Comparison of ENCODE assay signal across 12 cellular contexts in genomic region chr19:53982056-53982455, GRCh38. TPM values are rescaled to one million over a fixed set of nuclear protein-coding genes. Genes with fewer than 3 reads are reported as not detected.
A peak's percentile ranks its signal among the peaks of the same experiment; 100 is the strongest.
DNase-seq lines count a peak whose midpoint lies in the region; ATAC-seq, FAIRE-seq and TF ChIP-seq lines count a peak whose summit lies in the region.
"Had no signal": no experiment of that assay in that cellular context is flagged by ENCODE, and none has a peak within 500 bp of the region (broad histone marks: within the 10 kb centered on the region; RNA-seq: fewer than 3 reads in every experiment).

No MANE protein-coding gene starts in this region.

- H3K36me3 Mint-ChIP-seq in WTC11 (no peaks in the 10 kb centered on the region), immature natural killer cell (peaks cover 7 to 8% (median 7%) of the 10 kb centered on the region in 3 donors)

- H3K36me3 ChIP-seq in iPS DF 6.9 (ENCODE audit: control insufficient read depth, insufficient read depth, low read length) (no peaks in the 10 kb centered on the region; the same call in 1 of the 2 replicates), small intestine (ENCODE audit: control insufficient read depth in 2 of 2, insufficient read depth in 2 of 2, low read length in 2 of 2) (no peaks in the 10 kb centered on the region)

- POLR2A ChIA-PET in WTC11 (lab: Charles Lee) = interaction anchor here (0.6 to 2.8 kb wide), 4 partner anchors 34 to 122 kb away, joined by 3 to 16 read pairs (median 3); no protein-coding TSS in a partner anchor

- H3K27me3 Mint-ChIP-seq in WTC11 (ENCODE audit: low read depth) = peaks cover 4% of the 10 kb centered on the region; the same call in 1 of the 2 replicates
- H3K27me3 Mint-ChIP-seq in immature natural killer cell (ENCODE audit: low read depth in 3 of 3) = peaks cover 11 to 23% (median 22%) of the 10 kb centered on the region in 3 donors

- H3K9me3 Mint-ChIP-seq in WTC11 (no peaks in the 10 kb centered on the region), immature natural killer cell (peaks cover 0 to 22% (median 4%) of the 10 kb centered on the region in 6 donors)

- H3K4me3 Mint-ChIP-seq in WTC11 = peak overlapping the region; percentile 93
- H3K4me3 Mint-ChIP-seq in immature natural killer cell = peak overlapping the region in 1 of 5 donors; percentile 21

- H3K27ac Mint-ChIP-seq in WTC11 = no peak overlapping the region
- no peak overlapping the region for H3K27ac Mint-ChIP-seq in immature natural killer cell

- no CpG with 5 or more reads among the region's 56 CpGs for WGBS in iPS DF 6.9 (ENCODE audit: insufficient coverage, insufficient read length)
- 3 to 8% (median 7%) methylated on average over 18 to 56 of the region's 56 CpGs for WGBS in small intestine, 3 donors

- TF ChIP-seq CTCF in WTC11 (IDR thresholded peaks at IDR 0.05) = no peak

- no peak for FAIRE-seq in small intestine (lab: Jason Lieb, UNC)
- FAIRE-seq: colon, GM19239, islet of Langerhans had no signal

- H3K27me3 ChIP-seq in iPS DF 6.9 (ENCODE audit: control insufficient read depth, insufficient read depth, low read length) (no peaks in the 10 kb centered on the region), small intestine (ENCODE audit: control insufficient read depth in 2 of 2, insufficient read depth in 2 of 2, low read length in 2 of 2) (peaks cover 3 to 38% of the 10 kb centered on the region in 2 donors)

- peak; percentile 72 for DNase-seq in NCI-H2227 (lab: John Stamatoyannopoulos, UW; ENCODE audit: unreplicated experiment)
- DNase-seq in NCI-H2227 treated with DMSO at 0.1 percent for 48 hours (lab: John Stamatoyannopoulos, UW) = no peak
- DNase-seq in WTC11 (ENCODE audit: low spot score) = peak; percentile 63
- no peak for DNase-seq in iPS DF 6.9 (ENCODE audit: low read depth, low spot score)
- DNase-seq in small intestine = no peak
- no peak for DNase-seq in immature natural killer cell

- H3K4me3 ChIP-seq in iPS DF 6.9 (ENCODE audit: low read length) (peak overlapping the region; percentile 40), skin epidermis (peak overlapping the region in 4 of 7 experiments; percentile 11 to 25 (median 23)), small intestine (ENCODE audit: low read depth in 1 of 2, low read length in 2 of 2) (peak overlapping the region in 1 of 2 donors; percentile 32)

- H3K4me1 Mint-ChIP-seq in WTC11 (peaks cover 12% of the 10 kb centered on the region), immature natural killer cell (peaks cover 32 to 34% of the 10 kb centered on the region in 2 donors)

- CTCF ChIA-PET in WTC11 (lab: Charles Lee) = interaction anchor here (1.1 to 3.2 kb wide), 8 partner anchors 30 to 491 kb away, joined by 3 to 48 read pairs (median 21); no protein-coding TSS in a partner anchor

- H3K27ac ChIP-seq in iPS DF 6.9 (ENCODE audit: low read length) (no peak overlapping the region), skin epidermis (peak overlapping the region in 3 of 21 experiments; percentile 10 to 57 (median 49)), small intestine (ENCODE audit: low read depth in 1 of 2, low read length in 1 of 2) (no peak overlapping the region)

- H3K9me3 ChIP-seq in iPS DF 6.9 (ENCODE audit: control insufficient read depth, insufficient read depth, low read length) (no peaks in the 10 kb centered on the region), small intestine (ENCODE audit: control insufficient read depth, low read depth) (peaks cover 3% of the 10 kb centered on the region)

- ATAC-seq in WTC11 (no peak), GM18907 (IDR thresholded peaks at IDR 0.05; ENCODE audit: unreplicated experiment) (no peak)

- peaks cover 6% of the 10 kb centered on the region; the same call in 1 of the 2 replicates for H3K4me1 ChIP-seq in iPS DF 6.9 (ENCODE audit: control insufficient read depth, insufficient read depth, low read length)
- peaks cover 0 to 2% of the 10 kb centered on the region in 2 donors for H3K4me1 ChIP-seq in small intestine (ENCODE audit: control insufficient read depth in 2 of 2, insufficient read depth in 1 of 2, low read depth in 1 of 2, low read length in 1 of 2)

TF ChIP-seq in WTC11, 78 proteins besides CTCF, POLR2A, EP300 and RAD21:
- TF ChIP-seq MAX (CRISPR knock-in tag; IDR thresholded peaks at IDR 0.05) = peak; percentile 66; the same call in 1 of the 2 replicates
- no peak for TF ChIP-seq SP1 (CRISPR knock-in tag; conservative IDR thresholded peaks at IDR 0.05)
- peak; percentile 77; the same call in 1 of the 2 replicates for TF ChIP-seq FOXP4 (CRISPR knock-in tag; IDR thresholded peaks at IDR 0.05)
- TF ChIP-seq FOXP1 (CRISPR knock-in tag; IDR thresholded peaks at IDR 0.05; ENCODE audit: borderline replicate concordance) = peak; percentile 54; the same call in 1 of the 2 replicates
- 0 out of 2 replicates have a peak, but pooled peaks have one; percentile 43 for TF ChIP-seq MYBL2 (CRISPR knock-in tag; IDR thresholded peaks at IDR 0.05)
- 0 out of 2 replicates have a peak, but pooled peaks have one; percentile 27 for TF ChIP-seq TCF7 (CRISPR knock-in tag; IDR thresholded peaks at IDR 0.05; ENCODE audit: low read depth)
- no peak for TF ChIP-seq MXD4 (CRISPR knock-in tag; IDR thresholded peaks at IDR 0.05; ENCODE audit: borderline replicate concordance)
- TF ChIP-seq CDX4 (CRISPR knock-in tag; IDR thresholded peaks at IDR 0.05; ENCODE audit: borderline replicate concordance) = no peak
- peak; percentile 28; the same call in 1 of the 2 replicates for TF ChIP-seq NFE2L1 (CRISPR knock-in tag; IDR thresholded peaks at IDR 0.05)

RNA-seq across cellular contexts. Expression of gene CACNG6, which starts 9.4 kb away (rescaled TPM):
- 2.5 to 3.3 TPM (median 2.5 TPM) in 3 replicates for total RNA-seq in WTC11 (2021)
- under 1 TPM in 1 of 3 donors, not detected in 2; 0.06 TPM for polyA plus RNA-seq in small intestine
- polyA plus RNA-seq in immature natural killer cell = not detected
- total RNA-seq: posterior vena cava had no signal

RNA-seq across cellular contexts. Expression of gene CACNG8, which starts 19.3 kb away (rescaled TPM):
- total RNA-seq in WTC11 (2021) = 12.5 to 15.7 TPM (median 15.1 TPM) in 3 replicates
- polyA plus RNA-seq in small intestine (under 1 TPM in 1 of 3 donors, not detected in 2; 0.12 TPM), immature natural killer cell (not detected)

Comparison
In these comparisons a context has a peak if more than half of its experiments do, and no peak if none do; other contexts are left out.
1. DNase-seq: peak in NCI-H2227 (single experiment) and WTC11 (single experiment); none in NCI-H2227 treated with DMSO at 0.1 percent for 48 hours (single experiment), iPS DF 6.9 (single experiment), small intestine (single experiment) and immature natural killer cell (0 of 3).